In genomic region chr7:101856488-101857357, GRCh38 we compare ENCODE assay signal across 8 cellular contexts. TPM values are rescaled to one million over a fixed set of nuclear protein-coding genes. Genes with fewer than 3 reads are reported as not detected.
A peak's percentile ranks its signal among the peaks of the same experiment; 100 is the strongest.
DNase-seq lines count a peak whose midpoint lies in the region; TF ChIP-seq lines count a peak whose summit lies in the region.

No MANE protein-coding gene starts in this region.

- TF ChIP-seq POLR2A in Raji (IDR thresholded peaks at IDR 0.05; ENCODE audit: insufficient read depth, low read depth, low read length) (peak; percentile 64), ovary (IDR thresholded peaks at IDR 0.05) (no peak)

- H3K27me3 ChIP-seq in ovary (no peaks in the 10 kb centered on the region), tibial artery (no peaks in the 10 kb centered on the region)

- peak overlapping the region; percentile 79 to 80 for H3K27ac ChIP-seq in ovary
- peak overlapping the region; percentile 59 to 72 for H3K27ac ChIP-seq in tibial artery

- H3K36me3 ChIP-seq in ovary (no peaks in the 10 kb centered on the region), tibial artery (no peaks in the 10 kb centered on the region)

- TF ChIP-seq CTCF in GM20000 (IDR thresholded peaks at IDR 0.05; ENCODE audit: extremely low read depth, missing control alignments) = no peak
- TF ChIP-seq CTCF in ovary (IDR thresholded peaks at IDR 0.05) = peak in 2 of 3 donors; percentile 55
- peak; percentile 16 to 43 for TF ChIP-seq CTCF in tibial artery (IDR thresholded peaks at IDR 0.05)

- 7 to 14% (median 7%) methylated on average over 32 of the region's 32 CpGs for WGBS in ovary, 3 donors

- H3K4me1 ChIP-seq in ovary (ENCODE audit: insufficient read depth) = peaks cover 10% of the 10 kb centered on the region
- peaks cover 0 to 32% (median 13%) of the 10 kb centered on the region in 4 donors for H3K4me1 ChIP-seq in tibial artery

- intact Hi-C loops in ovary (cut with DNase I) (no loop called here), tibial artery (cut with DNase I; ENCODE audit: low total_unique reads) (no loop called here)

- TF ChIP-seq EP300 in ovary (IDR thresholded peaks at IDR 0.05) = no peak

- DNase-seq in CMK (ENCODE audit: low read depth) (peak; percentile 97), GM20000 (ENCODE audit: low spot score) (peak; percentile 83), HS-27A (ENCODE audit: low read depth) (peak; percentile 66), activated gamma-delta T cell (lab: John Stamatoyannopoulos, UW) (peak; percentile 72), foreskin melanocyte (peak; percentile 85), ovary (peak; percentile 75 to 87 (median 80)), tibial artery (peak; percentile 80 to 88)

- H3K4me3 ChIP-seq in ovary (peak overlapping the region; percentile 34), tibial artery (peak overlapping the region; percentile 42 to 51)

- no peaks in the 10 kb centered on the region for H3K9me3 ChIP-seq in ovary
- H3K9me3 ChIP-seq in tibial artery = no peaks in the 10 kb centered on the region

RNA-seq across cellular contexts. Expression of gene CUX1, which starts 39.3 kb away (rescaled TPM):
- total RNA-seq in ovary = 100 to 1,000 TPM in 5 of 7 donors, 10 to 100 TPM in 2; 57.8 to 151 (median 126) TPM
- polyA plus RNA-seq in ovary = 100 to 1,000 TPM in 1 of 2 donors, 10 to 100 TPM in 1; 42.2 to 139 TPM

Comparison
In these comparisons a context has a peak if more than half of its experiments do, and no peak if none do; other contexts are left out.
1. Peak in every context shown above with its lines: DNase-seq, H3K4me3 ChIP-seq and H3K27ac ChIP-seq.